ENCODE assay signal across 22 cellular contexts in genomic region chr2:231807020-231807419, GRCh38.
"Had no signal": no experiment of that assay in that cellular context is flagged by ENCODE, and none has a peak within 500 bp of the region (broad histone marks: within the 10 kb centered on the region; RNA-seq: fewer than 3 reads in every experiment).

No MANE protein-coding gene starts in this region.

- H3K36me3 Mint-ChIP-seq: natural killer cell had no signal

- H3K4me1 Mint-ChIP-seq: mesothelial cell of epicardium; neural crest cell; stimulated activated naive CD8-positive, alpha-beta T cell treated with anti-CD3 and anti-CD28 coated beads, Interleukin-15, amount 100 ng/mL, for 72 hours had no signal

- H3K27ac Mint-ChIP-seq: endodermal cell; immature natural killer cell; memory B cell; mesothelial cell of epicardium; natural killer cell; stimulated activated naive B cell treated with anti-CD40 and anti-IgM and Interleukin-4, amounts not matched to agents 10 μg/mL and 1 μg/mL and 100 μg/mL, for 72 hours had no signal

- H3K9me3 ChIP-seq: gastrocnemius medialis, left lung, lower lobe of right lung, testis, tibial nerve, upper lobe of right lung, vagina had no signal

- H3K4me3 ChIP-seq: gastrocnemius medialis, left lung, lower lobe of right lung, skin epidermis, testis, tibial nerve, upper lobe of right lung, vagina had no signal

- DNase-seq: effector CD4-positive, alpha-beta T cell; endodermal cell; erythroblast; gastrocnemius medialis; immature natural killer cell; left lung; lower lobe of right lung; natural killer cell; posterior cingulate gyrus; stimulated activated CD4-positive, alpha-beta T cell treated with anti-CD3 and anti-CD28 coated beads, Interleukin-2, amount 100 ng/mL, for 24 hours; stimulated activated CD4-positive, alpha-beta T cell treated with anti-CD3 and anti-CD28 coated beads, Interleukin-4, amount 100 ng/mL, for 4 hours; stimulated activated naive B cell treated with anti-CD40 and anti-IgM and Interleukin-4, amounts not matched to agents 10 μg/mL and 1 μg/mL and 100 μg/mL, for 72 hours; stimulated activated naive CD8-positive, alpha-beta T cell treated with anti-CD3 and anti-CD28 coated beads, Interleukin-15, amount 100 ng/mL, for 72 hours; testis; upper lobe of right lung had no signal

- H3K9me3 Mint-ChIP-seq: endodermal cell; immature natural killer cell; memory B cell; mesothelial cell of epicardium; natural killer cell; neural crest cell; stimulated activated naive B cell treated with anti-CD40 and anti-IgM and Interleukin-4, amounts not matched to agents 10 μg/mL and 1 μg/mL and 100 μg/mL, for 72 hours; stimulated activated naive CD8-positive, alpha-beta T cell treated with anti-CD3 and anti-CD28 coated beads, Interleukin-15, amount 100 ng/mL, for 72 hours had no signal

- H3K27me3 ChIP-seq: gastrocnemius medialis, left lung, testis, tibial nerve, upper lobe of right lung, vagina had no signal

- H3K27me3 Mint-ChIP-seq: memory B cell; stimulated activated naive B cell treated with anti-CD40 and anti-IgM and Interleukin-4, amounts not matched to agents 10 μg/mL and 1 μg/mL and 100 μg/mL, for 72 hours; stimulated activated naive CD8-positive, alpha-beta T cell treated with anti-CD3 and anti-CD28 coated beads, Interleukin-15, amount 100 ng/mL, for 72 hours had no signal

- ATAC-seq: gastrocnemius medialis; lower lobe of right lung; natural killer cell; sciatic nerve; stimulated activated naive B cell treated with anti-CD40 and anti-IgM and Interleukin-4, amounts not matched to agents 10 μg/mL and 1 μg/mL and 100 μg/mL, for 72 hours; stimulated activated naive CD8-positive, alpha-beta T cell treated with anti-CD3 and anti-CD28 coated beads, Interleukin-15, amount 100 ng/mL, for 72 hours had no signal

- H3K4me1 ChIP-seq: gastrocnemius medialis, left lung, lower lobe of right lung, testis, tibial nerve, upper lobe of right lung, vagina had no signal

- H3K27ac ChIP-seq: gastrocnemius medialis, left lung, lower lobe of right lung, skin epidermis, testis, tibial nerve, upper lobe of right lung, vagina had no signal

- H3K4me3 Mint-ChIP-seq: endodermal cell; immature natural killer cell; memory B cell; mesothelial cell of epicardium; natural killer cell; neural crest cell; stimulated activated naive B cell treated with anti-CD40 and anti-IgM and Interleukin-4, amounts not matched to agents 10 μg/mL and 1 μg/mL and 100 μg/mL, for 72 hours; stimulated activated naive CD8-positive, alpha-beta T cell treated with anti-CD3 and anti-CD28 coated beads, Interleukin-15, amount 100 ng/mL, for 72 hours had no signal
